23 cellular contexts compared by ENCODE assay signal in the genomic region with DNA sequence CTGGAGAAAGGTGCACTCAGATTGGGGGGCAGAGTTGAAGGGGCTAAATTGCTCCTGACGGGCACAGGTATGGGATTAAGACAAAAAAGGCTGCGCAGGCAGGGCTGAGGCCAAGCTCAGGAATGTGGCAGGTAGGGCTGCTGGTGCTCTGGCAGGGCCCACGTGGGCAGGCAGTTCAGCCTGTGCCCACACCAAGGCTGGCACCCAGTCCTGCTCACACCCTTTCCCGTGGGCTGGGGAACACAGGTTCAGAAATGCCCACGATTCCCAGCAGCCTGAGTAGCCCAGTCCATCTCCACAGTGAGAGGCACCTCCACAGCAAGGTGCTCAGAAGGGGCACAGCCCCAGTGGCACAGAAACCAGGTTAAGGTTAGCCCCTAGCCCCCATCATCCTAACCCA. TPM values are rescaled to one million over a fixed set of nuclear protein-coding genes. Genes with fewer than 3 reads are reported as not detected.
A peak's percentile ranks its signal among the peaks of the same experiment; 100 is the strongest.
DNase-seq lines count a peak whose midpoint lies in the region; ATAC-seq and TF ChIP-seq lines count a peak whose summit lies in the region.
"Had no signal": no experiment of that assay in that cellular context is flagged by ENCODE, and none has a peak within 500 bp of the region (broad histone marks: within the 10 kb centered on the region; RNA-seq: fewer than 3 reads in every experiment).

No MANE protein-coding gene starts in this region.

- peaks cover 54% of the 10 kb centered on the region for H3K4me1 Mint-ChIP-seq in endothelial cell (ENCODE audit: unreplicated experiment)

- no peak overlapping the region for H3K4me3 Mint-ChIP-seq in endothelial cell (ENCODE audit: unreplicated experiment)

- peaks cover 6% of the 10 kb centered on the region for H3K36me3 Mint-ChIP-seq in endothelial cell (ENCODE audit: low read depth, unreplicated experiment)

- H3K27ac ChIP-seq in right cardiac atrium (ENCODE audit: low read length) (no peak overlapping the region), parathyroid adenoma (no peak overlapping the region), upper lobe of right lung (no peak overlapping the region)

- H3K4me2 ChIP-seq in parathyroid adenoma (ENCODE audit: low read length): peak overlapping the region; percentile 9
- H3K4me2 ChIP-seq: smooth muscle cell had no signal

- H3K9me3 ChIP-seq in right cardiac atrium (ENCODE audit: control insufficient read depth, low read length): no peaks in the 10 kb centered on the region
- H3K9me3 ChIP-seq in parathyroid adenoma (ENCODE audit: control insufficient read depth, low read length): no peaks in the 10 kb centered on the region
- no peaks in the 10 kb centered on the region for H3K9me3 ChIP-seq in upper lobe of right lung
- H3K9me3 ChIP-seq: body of pancreas had no signal

- ATAC-seq in left ventricle myocardium superior (peak; percentile 4), right cardiac atrium (no peak), upper lobe of right lung (peak; percentile 43)
- ATAC-seq: body of pancreas had no signal

- peaks cover 25% of the 10 kb centered on the region for H3K79me2 ChIP-seq in parathyroid adenoma

- no peak overlapping the region for H2AFZ ChIP-seq in parathyroid adenoma

- H3K27ac Mint-ChIP-seq in endothelial cell (ENCODE audit: unreplicated experiment): peak overlapping the region; percentile 57

- intact Hi-C loops in left ventricle myocardium superior (cut with micrococcal nuclease) (no loop called here), right cardiac atrium (cut with DNase I) (loop anchor here in 1 of 4 donors (10.0 kb wide), 1 partner anchor 104 kb away; a partner anchor contains a TSS), upper lobe of right lung (cut with DNase I) (no loop called here)

- H3K4me3 ChIP-seq in right cardiac atrium (ENCODE audit: low read length) (no peak overlapping the region), parathyroid adenoma (ENCODE audit: low read depth, low read length) (no peak overlapping the region), upper lobe of right lung (no peak overlapping the region)
- H3K4me3 ChIP-seq: body of pancreas, smooth muscle cell had no signal

- H3K4me1 ChIP-seq in right cardiac atrium (ENCODE audit: control insufficient read depth, insufficient read depth, low read length) (peaks cover 13% of the 10 kb centered on the region), parathyroid adenoma (peaks cover 6% of the 10 kb centered on the region), upper lobe of right lung (peaks cover 25% of the 10 kb centered on the region)

- TF ChIP-seq CTCF in endothelial cell (IDR thresholded peaks at IDR 0.05; ENCODE audit: unreplicated experiment) (no peak), parathyroid adenoma (IDR thresholded peaks at IDR 0.05) (no peak), upper lobe of right lung (IDR thresholded peaks at IDR 0.05) (no peak)

- DNase-seq in left ventricle myocardium superior: no peak
- DNase-seq in right cardiac atrium: no peak
- DNase-seq in endothelial cell (ENCODE audit: low spot score): no peak
- no peak for DNase-seq in upper lobe of right lung
- no peak for DNase-seq in NCI-H510A (lab: John Stamatoyannopoulos, UW)
- no peak for DNase-seq in stimulated activated naive CD4-positive, alpha-beta T cell treated with Interleukin-2 at 50 U/mL for 16 hours (lab: John Stamatoyannopoulos, UW)
- no peak for DNase-seq in activated effector memory CD4-positive, alpha-beta T cell treated with anti-CD3 and anti-CD28 coated beads, Interleukin-2, amount 50 U/mL, for 16 hours
- DNase-seq: ACHN; activated CD4-positive, CD25-positive, alpha-beta regulatory T cell treated with anti-CD3 and anti-CD28 coated beads, Interleukin-2, amount 50 U/mL, for 72 hours; GF-D8; MM.1S; NCI-H146; NCI-H2171 treated with DMSO at 0.1 percent for 48 hours; NCI-H526 treated with DMSO at 0.1 percent for 48 hours; RPMI8226; stimulated activated CD4-positive, alpha-beta T cell treated with anti-CD3 and anti-CD28 coated beads, Interleukin-2, amount 100 ng/mL, for 48 hours; T1000 had no signal

- peaks cover 13% of the 10 kb centered on the region for H3K27me3 Mint-ChIP-seq in endothelial cell (ENCODE audit: unreplicated experiment)
- H3K27me3 Mint-ChIP-seq: IgD-negative memory B cell had no signal

- no peak overlapping the region for H3K9ac ChIP-seq in parathyroid adenoma

- no peaks in the 10 kb centered on the region for H3K9me3 Mint-ChIP-seq in endothelial cell (ENCODE audit: unreplicated experiment)
- H3K9me3 Mint-ChIP-seq: IgD-negative memory B cell had no signal

- 65% methylated on average over 5 of the region's 5 CpGs for WGBS in right cardiac atrium

- H3K36me3 ChIP-seq in parathyroid adenoma (ENCODE audit: control insufficient read depth, insufficient read depth, low read length) (no peaks in the 10 kb centered on the region), upper lobe of right lung (peaks cover 25% of the 10 kb centered on the region)

- H3K27me3 ChIP-seq in right cardiac atrium (ENCODE audit: control insufficient read depth, insufficient read depth) (no peaks in the 10 kb centered on the region), parathyroid adenoma (ENCODE audit: control insufficient read depth, insufficient read depth, low read length) (no peaks in the 10 kb centered on the region), upper lobe of right lung (no peaks in the 10 kb centered on the region)
- H3K27me3 ChIP-seq: body of pancreas had no signal

RNA-seq across cellular contexts. Expression of a gene that starts 4.4 kb away (rescaled TPM):
- total RNA-seq in left ventricle myocardium superior (81.4 TPM), right cardiac atrium (10 to 100 TPM; 47.9 to 89.2 (median 74.4) TPM), endothelial cell (ENCODE audit: unreplicated experiment) (51.4 TPM), upper lobe of right lung (55.3 TPM)
- 72.4 TPM for polyA plus RNA-seq in right cardiac atrium

RNA-seq across cellular contexts. Expression of a gene that starts 22.7 kb away (rescaled TPM):
- total RNA-seq in left ventricle myocardium superior (1.5 TPM), right cardiac atrium (1 to 10 TPM in 1 of 4 donors, under 1 TPM in 3; 0.47 to 1.4 (median 0.76) TPM), endothelial cell (ENCODE audit: unreplicated experiment) (6.1 TPM), upper lobe of right lung (0.35 TPM)
- 0.38 TPM for polyA plus RNA-seq in right cardiac atrium

RNA-seq across cellular contexts. Expression of a gene that starts 48.5 kb away (rescaled TPM):
- 26.3 TPM for total RNA-seq in left ventricle myocardium superior
- total RNA-seq in right cardiac atrium: 10 to 100 TPM; 31.9 to 46.9 (median 38.5) TPM
- polyA plus RNA-seq in right cardiac atrium: 71.4 TPM
- total RNA-seq in endothelial cell (ENCODE audit: unreplicated experiment): 113 TPM
- 39.7 TPM for total RNA-seq in upper lobe of right lung

RNA-seq across cellular contexts. Expression of a gene that starts 51.4 kb away (rescaled TPM):
- total RNA-seq in left ventricle myocardium superior (17.0 TPM), right cardiac atrium (10 to 100 TPM in 2 of 4 donors, 1 to 10 TPM in 2; 5.3 to 11.3 (median 9.7) TPM), endothelial cell (ENCODE audit: unreplicated experiment) (not detected), upper lobe of right lung (not detected)
- polyA plus RNA-seq in right cardiac atrium: 5.4 TPM
- total RNA-seq: lung microvascular endothelial cell, smooth muscle cell had no signal
- polyA plus RNA-seq: IgD-negative memory B cell, keratinocyte had no signal

RNA-seq across cellular contexts. Expression of a gene that starts 52.6 kb away (rescaled TPM):
- 58.2 TPM for total RNA-seq in left ventricle myocardium superior
- 10 to 100 TPM; 44.5 to 54.9 (median 49.3) TPM for total RNA-seq in right cardiac atrium
- 35.0 TPM for polyA plus RNA-seq in right cardiac atrium
- 63.0 TPM for total RNA-seq in endothelial cell (ENCODE audit: unreplicated experiment)
- 39.8 TPM for total RNA-seq in upper lobe of right lung

Comparison
In these comparisons a context has a peak if more than half of its experiments do, and no peak if none do; other contexts are left out.
1. ATAC-seq: peak in left ventricle myocardium superior (single experiment) and upper lobe of right lung (single experiment); none in right cardiac atrium (0 of 2).